ENCODE assay signal across 20 cellular contexts in the genomic region with DNA sequence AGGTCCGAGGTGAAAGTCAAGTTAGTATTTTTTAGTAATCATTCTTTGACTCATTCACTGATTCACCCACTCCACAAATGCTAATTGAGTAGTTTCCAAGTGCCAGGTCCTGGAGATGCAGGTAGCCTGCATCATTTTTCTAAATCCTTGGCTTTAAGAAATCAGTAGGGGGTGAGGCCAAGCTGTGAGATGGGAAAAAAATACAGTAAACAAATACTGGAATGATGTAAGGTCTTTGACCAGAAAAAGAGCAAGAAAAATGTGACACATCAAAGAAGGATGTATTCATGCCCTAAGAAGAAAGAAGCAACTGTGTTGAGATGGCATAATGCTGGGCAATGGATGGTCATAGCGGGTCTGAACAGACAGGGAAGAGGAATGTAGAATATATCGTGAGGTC.
"Had no signal": no experiment of that assay in that cellular context is flagged by ENCODE, and none has a peak within 500 bp of the region (broad histone marks: within the 10 kb centered on the region; RNA-seq: fewer than 3 reads in every experiment).

No MANE protein-coding gene starts in this region.

- H3K27ac ChIP-seq: cardiac muscle cell, dorsolateral prefrontal cortex, left lung, spleen, tibial artery, uterus, VCaP had no signal

- DNase-seq: activated CD4-positive, alpha-beta T cell treated with anti-CD3 and anti-CD28 coated beads for 1 hour; activated CD8-positive, alpha-beta memory T cell treated with anti-CD3 and anti-CD28 coated beads for 24 hours; activated CD8-positive, alpha-beta memory T cell treated with anti-CD3 and anti-CD28 coated beads, Interleukin-2, amount 50 U/mL, for 48 hours; activated gamma-delta T cell; activated T-cell treated with anti-CD3 and anti-CD28 coated beads, Interleukin-2, amount 50 U/mL, for 72 hours; dorsolateral prefrontal cortex; head of caudate nucleus; kidney; left lung; mucosa of descending colon; naive B cell; retina; spleen; stimulated activated naive CD8-positive, alpha-beta T cell treated with anti-CD3 and anti-CD28 coated beads, Interleukin-15, Interleukin-2, amounts not matched to agents 100 U/mL and 50 U/mL, for 24 hours; substantia nigra; T-helper 2 cell; tibial artery; uterus had no signal
